ENCODE assay signal across 9 cellular contexts in genomic region chr5:126503602-126504104, GRCh38.
DNase-seq lines count a peak whose midpoint lies in the region; ATAC-seq and TF ChIP-seq lines count a peak whose summit lies in the region.
"Had no signal": no experiment of that assay in that cellular context is flagged by ENCODE, and none has a peak within 500 bp of the region (broad histone marks: within the 10 kb centered on the region; RNA-seq: fewer than 3 reads in every experiment).

No MANE protein-coding gene starts in this region.

- peaks cover 6% of the 10 kb centered on the region for H3F3A ChIP-seq in neural cell (ENCODE audit: insufficient read depth, low read length, poor library complexity, severe bottlenecking)

- no peaks in the 10 kb centered on the region for H3K36me3 Mint-ChIP-seq in T-helper 17 cell (ENCODE audit: low read depth)
- no peaks in the 10 kb centered on the region for H3K36me3 Mint-ChIP-seq in CD14-positive monocyte

- no peak overlapping the region for H3K4me2 ChIP-seq in neural cell (ENCODE audit: low read length)

- H3K4me3 ChIP-seq in neural cell (ENCODE audit: low read length): peak overlapping the region; percentile 32

- peak; percentile 17 for DNase-seq in AG08395 (ENCODE audit: low spot score)
- no peak for DNase-seq in T-helper 17 cell
- DNase-seq in fibroblast of gingiva (ENCODE audit: low read depth): peak; percentile 55
- no peak for DNase-seq in T-helper 1 cell
- DNase-seq in NOMO-1 treated with DMSO at 0.1 percent for 48 hours (lab: John Stamatoyannopoulos, UW; ENCODE audit: unreplicated experiment): no peak
- DNase-seq in NCI-H69 (lab: John Stamatoyannopoulos, UW): no peak
- DNase-seq in CD14-positive monocyte (ENCODE audit: low spot score): no peak
- DNase-seq: NCI-H1436 treated with DMSO at 0.1 percent for 48 hours had no signal

- peak; percentile 82 for TF ChIP-seq EP300 in neural cell (conservative IDR thresholded peaks at IDR 0.05; ENCODE audit: poor library complexity, severe bottlenecking)

- no peaks in the 10 kb centered on the region for H3K9me2 ChIP-seq in neural cell (ENCODE audit: insufficient read depth, low read length)

- H3K4me1 Mint-ChIP-seq in T-helper 17 cell (peaks cover 25% of the 10 kb centered on the region), CD14-positive monocyte (peaks cover 3% of the 10 kb centered on the region)

- H3K27ac Mint-ChIP-seq in T-helper 17 cell: peak overlapping the region; percentile 51
- H3K27ac Mint-ChIP-seq in CD14-positive monocyte: no peak overlapping the region

- no peaks in the 10 kb centered on the region for H3K9me3 ChIP-seq in T-helper 17 cell (ENCODE audit: control insufficient read depth, low read length, poor library complexity, severe bottlenecking)
- H3K9me3 ChIP-seq in neural cell (ENCODE audit: low read length): no peaks in the 10 kb centered on the region

- H3K27me3 Mint-ChIP-seq in T-helper 17 cell (no peaks in the 10 kb centered on the region), CD14-positive monocyte (ENCODE audit: low read depth in 3 of 3) (peaks cover 0 to 2% (median 1%) of the 10 kb centered on the region in 3 donors)

- H3K27ac ChIP-seq in neural cell (ENCODE audit: low read length): peak overlapping the region; percentile 35

- no peak overlapping the region for H2AFZ ChIP-seq in neural cell (ENCODE audit: low read depth, low read length)

- TF ChIP-seq CTCF in neural cell (IDR thresholded peaks at IDR 0.05; ENCODE audit: poor library complexity, severe bottlenecking) (no peak), CD14-positive monocyte (IDR thresholded peaks at IDR 0.05) (no peak)

- H3K4me3 Mint-ChIP-seq in T-helper 17 cell (no peak overlapping the region), CD14-positive monocyte (no peak overlapping the region)

- TF ChIP-seq RAD21 in neural cell (conservative IDR thresholded peaks at IDR 0.05): no peak

- H4K20me1 ChIP-seq in neural cell (ENCODE audit: insufficient read depth): no peaks in the 10 kb centered on the region

- H3K79me2 ChIP-seq in neural cell (replicated peaks; ENCODE audit: insufficient read depth, low read length): no peaks in the 10 kb centered on the region

- ATAC-seq in T-helper 17 cell: peak; percentile 83

- intact Hi-C loops in CD14-positive monocyte (cut with micrococcal nuclease): no loop called here

- no peak overlapping the region for H3K9ac ChIP-seq in neural cell (ENCODE audit: low read length)

- no peaks in the 10 kb centered on the region for H3K36me3 ChIP-seq in neural cell (ENCODE audit: insufficient read depth, low read length)

- no peaks in the 10 kb centered on the region for H3K27me3 ChIP-seq in neural cell (ENCODE audit: insufficient read depth, low read depth, low read length)

- peaks cover 0 to 6% (median 0%) of the 10 kb centered on the region in 7 donors for H3K9me3 Mint-ChIP-seq in CD14-positive monocyte

TF ChIP-seq in neural cell, 6 proteins besides CTCF, POLR2A, EP300 and RAD21:
- no peak for TF ChIP-seq MXI1 (conservative IDR thresholded peaks at IDR 0.05; ENCODE audit: poor library complexity, severe bottlenecking)
- TF ChIP-seq REST (IDR thresholded peaks at IDR 0.05; ENCODE audit: borderline replicate concordance): no peak
- TF ChIP-seq POLR2AphosphoS5 (IDR thresholded peaks at IDR 0.05): peak; percentile 60
- TF ChIP-seq TAF1 (IDR thresholded peaks at IDR 0.05; ENCODE audit: low read depth): no peak
- TF ChIP-seq EZH2 (IDR thresholded peaks at IDR 0.05; ENCODE audit: borderline replicate concordance, insufficient read depth, low read length, poor library complexity, severe bottlenecking): no peak
- TF ChIP-seq SMC3 (conservative IDR thresholded peaks at IDR 0.05; ENCODE audit: poor library complexity): peak; percentile 15

Comparison
In these comparisons a context has a peak if more than half of its experiments do, and no peak if none do; other contexts are left out.
1. DNase-seq: peak in AG08395 (single experiment) and fibroblast of gingiva (single experiment); none in T-helper 17 cell (0 of 3), T-helper 1 cell (0 of 5), NOMO-1 treated with DMSO at 0.1 percent for 48 hours (single experiment), NCI-H69 (single experiment) and CD14-positive monocyte (single experiment).